ENCODE assay signal across 20 cellular contexts in the genomic region with DNA sequence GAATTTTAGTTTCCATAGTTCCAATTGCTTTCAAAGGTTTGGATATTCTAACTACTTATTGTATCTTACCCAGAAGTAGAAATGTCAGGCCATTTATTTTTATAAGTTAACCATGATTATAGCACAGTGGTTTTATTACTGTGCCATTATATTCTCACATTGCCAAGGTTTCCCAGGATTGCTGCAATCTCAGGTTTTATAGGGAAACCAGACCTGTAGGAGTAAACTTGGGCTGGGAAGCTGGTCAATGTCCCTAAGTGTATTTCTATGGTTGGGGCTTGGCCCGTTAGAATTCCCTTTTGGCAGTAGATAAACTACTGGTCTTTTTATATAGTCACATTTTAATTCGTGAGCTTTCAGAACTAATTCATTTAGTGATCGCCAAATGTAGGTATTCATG.
"Had no signal": no experiment of that assay in that cellular context is flagged by ENCODE, and none has a peak within 500 bp of the region (broad histone marks: within the 10 kb centered on the region; RNA-seq: fewer than 3 reads in every experiment).

No MANE protein-coding gene starts in this region.

- H3K4me1 Mint-ChIP-seq: immature natural killer cell had no signal

- H3K36me3 Mint-ChIP-seq: immature natural killer cell, mesothelial cell of epicardium had no signal

- H3K4me1 ChIP-seq: esophagus muscularis mucosa, foreskin keratinocyte, gastroesophageal sphincter, heart left ventricle, left lung, lower lobe of right lung had no signal

- H3K4me3 Mint-ChIP-seq: immature natural killer cell, mesothelial cell of epicardium had no signal

- DNase-seq: dermis blood vessel endothelial cell; dorsolateral prefrontal cortex; effector CD4-positive, alpha-beta T cell; effector memory CD4-positive, alpha-beta T cell; foreskin keratinocyte; heart left ventricle; hypothalamus; immature natural killer cell; islet precursor cell; kidney; kidney glomerular epithelial cell; left lung; left ventricle myocardium superior; lower lobe of right lung; mesenchymal stem cell had no signal

- H3K27ac ChIP-seq: coronary artery, dorsolateral prefrontal cortex, esophagus muscularis mucosa, foreskin keratinocyte, gastroesophageal sphincter, heart left ventricle, hepatocyte, left lung, lower lobe of right lung had no signal

- H3K4me3 ChIP-seq: coronary artery, dorsolateral prefrontal cortex, esophagus muscularis mucosa, gastroesophageal sphincter, heart left ventricle, hepatocyte, left lung, lower lobe of right lung had no signal

- H3K27ac Mint-ChIP-seq: immature natural killer cell, mesothelial cell of epicardium had no signal

- ATAC-seq: foreskin keratinocyte, gastroesophageal sphincter, heart left ventricle, left lung, left ventricle myocardium superior, lower lobe of right lung had no signal

- H3K9me3 ChIP-seq: left lung, lower lobe of right lung had no signal

- H3K27me3 ChIP-seq: dorsolateral prefrontal cortex, esophagus muscularis mucosa, foreskin keratinocyte, gastroesophageal sphincter, heart left ventricle, hepatocyte, left lung had no signal

- H3K36me3 ChIP-seq: esophagus muscularis mucosa, gastroesophageal sphincter, heart left ventricle, left lung, lower lobe of right lung had no signal
